ENCODE assay signal across 8 cellular contexts in the genomic region with DNA sequence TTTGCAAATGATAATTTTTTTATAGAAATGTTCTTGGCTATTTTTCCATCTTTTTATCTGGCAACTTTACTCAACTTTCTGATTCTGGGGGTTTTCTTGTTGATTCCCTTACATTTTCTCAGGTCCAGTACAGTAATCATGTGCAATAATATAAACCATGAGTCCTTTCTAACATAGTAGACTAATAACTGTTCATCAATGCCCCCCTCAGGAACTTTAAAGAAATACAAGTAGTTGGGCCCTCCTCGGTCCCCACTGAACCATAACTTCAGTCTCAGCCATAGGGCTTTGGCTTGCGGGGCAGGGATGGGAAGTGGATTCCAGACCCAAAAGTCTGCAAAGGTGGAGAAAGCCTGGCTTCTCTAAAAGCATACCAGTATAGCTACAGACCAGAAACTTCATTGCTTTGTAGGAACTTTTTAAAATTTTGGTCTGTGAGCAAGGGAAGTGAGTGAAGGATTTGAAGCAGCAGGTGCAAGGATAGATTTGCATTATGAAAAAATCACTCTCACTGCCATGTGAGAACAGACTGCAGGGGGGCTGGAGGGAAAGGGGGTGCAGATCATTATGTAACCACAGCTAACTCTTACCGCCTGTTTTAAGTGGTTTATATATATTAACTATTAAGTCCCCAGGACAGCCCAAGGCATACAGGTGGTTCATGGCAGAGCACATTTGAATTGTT. TPM values are rescaled to one million over a fixed set of nuclear protein-coding genes. Genes with fewer than 3 reads are reported as not detected.
DNase-seq lines count a peak whose midpoint lies in the region; ATAC-seq, FAIRE-seq and TF ChIP-seq lines count a peak whose summit lies in the region.

No MANE protein-coding gene starts in this region.

- CTCF ChIA-PET in A549 (lab: Yijun Ruan, JAX), result interaction anchor here (0.6 to 4.1 kb wide), 9 partner anchors 9 to 236 kb away, joined by 3 to 38 read pairs (median 5); no protein-coding TSS in a partner anchor
- CTCF ChIA-PET in activated CD4-positive, alpha-beta memory T cell treated with anti-CD3 and anti-CD28 coated beads for 36 hours (lab: Charles Lee), result no interaction called here

- no peak overlapping the region for H2AFZ ChIP-seq in neural cell (ENCODE audit: low read depth, low read length)

- no peaks in the 10 kb centered on the region for H3K36me3 ChIP-seq in neural cell (ENCODE audit: insufficient read depth, low read length)

- H3K27me3 ChIP-seq in neural cell (ENCODE audit: insufficient read depth, low read depth, low read length), result peaks cover 6% of the 10 kb centered on the region

- H3K27me3 Mint-ChIP-seq in activated CD4-positive, alpha-beta memory T cell treated with anti-CD3 and anti-CD28 coated beads for 36 hours, result peaks cover 10% of the 10 kb centered on the region

- DNase-seq in A549 (ENCODE audit: low read depth in 1 of 2, low spot score in 1 of 2) (peak; percentile 34 to 84), GM18507 (ENCODE audit: extremely low spot score, insufficient read length, low read depth) (no peak), NCI-H1105 (lab: John Stamatoyannopoulos, UW) (peak; percentile 10), choroid plexus epithelial cell (ENCODE audit: low read depth) (peak; percentile 78)
- no peak for DNase-seq in activated CD4-positive, alpha-beta memory T cell treated with anti-CD3 and anti-CD28 coated beads for 36 hours
- DNase-seq in stimulated activated CD4-positive, alpha-beta T cell treated with anti-CD3 and anti-CD28 coated beads, Interleukin-4, amount 100 ng/mL, for 24 hours, result no peak

- peaks cover 18% of the 10 kb centered on the region for H3K4me1 ChIP-seq in A549

- no peaks in the 10 kb centered on the region for H3K9me3 Mint-ChIP-seq in activated CD4-positive, alpha-beta memory T cell treated with anti-CD3 and anti-CD28 coated beads for 36 hours

- no peak overlapping the region for H3K9ac ChIP-seq in neural cell (ENCODE audit: low read length)

- no peak overlapping the region for H3K27ac ChIP-seq in A549
- H3K27ac ChIP-seq in neural cell (ENCODE audit: low read length), result no peak overlapping the region

- no peak overlapping the region for H3K27ac Mint-ChIP-seq in activated CD4-positive, alpha-beta memory T cell treated with anti-CD3 and anti-CD28 coated beads for 36 hours

- peak; percentile 28 for TF ChIP-seq CTCF in A549 (IDR thresholded peaks at IDR 0.05)
- peak; percentile 60 for TF ChIP-seq CTCF in choroid plexus epithelial cell (conservative IDR thresholded peaks at IDR 0.05; ENCODE audit: low read depth, low read length)
- TF ChIP-seq CTCF in neural cell (IDR thresholded peaks at IDR 0.05; ENCODE audit: poor library complexity, severe bottlenecking), result peak; percentile 63

- H3K9me2 ChIP-seq in neural cell (ENCODE audit: insufficient read depth, low read length), result no peaks in the 10 kb centered on the region

- TF ChIP-seq POLR2A in A549 (IDR thresholded peaks at IDR 0.05; ENCODE audit: low read length), result no peak

- POLR2A ChIA-PET in A549 (lab: Yijun Ruan, JAX), result no interaction called here
- POLR2A ChIA-PET in activated CD4-positive, alpha-beta memory T cell treated with anti-CD3 and anti-CD28 coated beads for 36 hours (lab: Charles Lee), result no interaction called here

- H3K4me3 Mint-ChIP-seq in activated CD4-positive, alpha-beta memory T cell treated with anti-CD3 and anti-CD28 coated beads for 36 hours, result no peak overlapping the region

- intact Hi-C loops in activated CD4-positive, alpha-beta memory T cell treated with anti-CD3 and anti-CD28 coated beads for 36 hours (cut with micrococcal nuclease), result no loop called here

- TF ChIP-seq EP300 in A549 (IDR thresholded peaks at IDR 0.05), result no peak
- no peak for TF ChIP-seq EP300 in neural cell (conservative IDR thresholded peaks at IDR 0.05; ENCODE audit: poor library complexity, severe bottlenecking)

- H3K4me1 Mint-ChIP-seq in activated CD4-positive, alpha-beta memory T cell treated with anti-CD3 and anti-CD28 coated beads for 36 hours (ENCODE audit: low read depth), result peaks cover 4% of the 10 kb centered on the region

- FAIRE-seq in A549 (lab: Jason Lieb, UNC) (no peak), GM18507 (lab: Jason Lieb, UNC) (peak; percentile 66)

- H4K20me1 ChIP-seq in neural cell (ENCODE audit: insufficient read depth), result no peaks in the 10 kb centered on the region

- no peaks in the 10 kb centered on the region for H3K36me3 Mint-ChIP-seq in activated CD4-positive, alpha-beta memory T cell treated with anti-CD3 and anti-CD28 coated beads for 36 hours

- H3K4me2 ChIP-seq in A549, result no peak overlapping the region
- H3K4me2 ChIP-seq in neural cell (ENCODE audit: low read length), result no peak overlapping the region

- no peaks in the 10 kb centered on the region for H3F3A ChIP-seq in neural cell (ENCODE audit: insufficient read depth, low read length, poor library complexity, severe bottlenecking)

- H3K9me3 ChIP-seq in A549 (no peaks in the 10 kb centered on the region), neural cell (ENCODE audit: low read length) (no peaks in the 10 kb centered on the region)

- 42% methylated on average over 3 of the region's 3 CpGs for WGBS in A549 (ENCODE audit: missing lambda C conversion rate)

- H3K4me3 ChIP-seq in A549 (no peak overlapping the region), choroid plexus epithelial cell (ENCODE audit: low read depth, low read length) (no peak overlapping the region), neural cell (ENCODE audit: low read length) (no peak overlapping the region)

- ATAC-seq in A549 (peak; percentile 65 to 82), HG03520 (IDR thresholded peaks at IDR 0.05; ENCODE audit: unreplicated experiment) (no peak)

- peak; percentile 44 to 52 for TF ChIP-seq RAD21 in A549 (conservative IDR thresholded peaks at IDR 0.05 in 1 of 2, IDR thresholded peaks at IDR 0.05 in 1 of 2)
- peak; percentile 67 for TF ChIP-seq RAD21 in neural cell (conservative IDR thresholded peaks at IDR 0.05)

- no peaks in the 10 kb centered on the region for H3K79me2 ChIP-seq in neural cell (replicated peaks; ENCODE audit: insufficient read depth, low read length)

TF ChIP-seq in A549, 52 proteins besides CTCF, POLR2A, EP300 and RAD21 (continues in another document):
- no peak for TF ChIP-seq HOXA7 (CRISPR knock-in tag; IDR thresholded peaks at IDR 0.05)
- no peak for TF ChIP-seq BHLHE40 (IDR thresholded peaks at IDR 0.05; ENCODE audit: low read depth, low read length)
- TF ChIP-seq RARB (CRISPR knock-in tag; IDR thresholded peaks at IDR 0.05), result no peak
- TF ChIP-seq PHF8 (IDR thresholded peaks at IDR 0.05; ENCODE audit: borderline replicate concordance, low read depth), result no peak
- TF ChIP-seq GATA3 (IDR thresholded peaks at IDR 0.05; ENCODE audit: borderline replicate concordance), result no peak
- no peak for TF ChIP-seq FOSL2 (IDR thresholded peaks at IDR 0.05)
- no peak for TF ChIP-seq FOSL2 (CRISPR knock-in tag; IDR thresholded peaks at IDR 0.05)
- no peak for TF ChIP-seq CHD4 (IDR thresholded peaks at IDR 0.05; ENCODE audit: borderline replicate concordance)
- no peak for TF ChIP-seq KDM5A (IDR thresholded peaks at IDR 0.05)
- TF ChIP-seq HDAC2 (IDR thresholded peaks at IDR 0.05), result no peak
- TF ChIP-seq NFE2L2 (conservative IDR thresholded peaks at IDR 0.05; ENCODE audit: low read length), result no peak
- no peak for TF ChIP-seq PBX3 (IDR thresholded peaks at IDR 0.05)

TF ChIP-seq in neural cell, 6 proteins besides CTCF, POLR2A, EP300 and RAD21:
- TF ChIP-seq POLR2AphosphoS5 (IDR thresholded peaks at IDR 0.05) (no peak), REST (IDR thresholded peaks at IDR 0.05; ENCODE audit: borderline replicate concordance) (no peak), MXI1 (conservative IDR thresholded peaks at IDR 0.05; ENCODE audit: poor library complexity, severe bottlenecking) (no peak), SMC3 (conservative IDR thresholded peaks at IDR 0.05; ENCODE audit: poor library complexity) (peak; percentile 66)

RNA-seq across cellular contexts. Expression of gene TUB, which starts 10.5 kb away (rescaled TPM):
- polyA plus RNA-seq in A549 (2011; rRNA removed) (11.3 and 11.7 TPM in 2 replicates), A549 (2017; fragmentation: RNase III; extraction: RNeasy Plus Mini Kit Qiagen cat#74134 plus additional on column Dnase treatment) (12.5 to 13.2 TPM (median 12.8 TPM) in 3 replicates), neural cell (125 and 130 TPM in 2 replicates)
- polyA plus RNA-seq in A549 (2012; cell fraction: cytosol; rRNA removed), result 7.8 and 10.0 TPM in 2 replicates
- polyA plus RNA-seq in A549 (2012; cell fraction: nucleus; rRNA removed), result 11.7 and 17.0 TPM in 2 replicates
- 12.6 and 14.5 TPM in 2 replicates for polyA minus RNA-seq in A549 (2011; rRNA and poly(A)+ RNA removed)
- polyA minus RNA-seq in neural cell, result 180 and 187 TPM in 2 replicates
- under 1 TPM; 0.36 to 0.58 TPM for total RNA-seq in activated CD4-positive, alpha-beta memory T cell treated with anti-CD3 and anti-CD28 coated beads for 36 hours

Comparison
In these comparisons a context has a peak if more than half of its experiments do, and no peak if none do; other contexts are left out.
1. DNase-seq: peak in A549 (2 of 2), NCI-H1105 (single experiment) and choroid plexus epithelial cell (single experiment); none in GM18507 (single experiment), activated CD4-positive, alpha-beta memory T cell treated with anti-CD3 and anti-CD28 coated beads for 36 hours (single experiment) and stimulated activated CD4-positive, alpha-beta T cell treated with anti-CD3 and anti-CD28 coated beads, Interleukin-4, amount 100 ng/mL, for 24 hours (single experiment).
2. Peak in every context shown above with its lines, with median percentiles within 50 percentile points of each other: CTCF ChIP-seq.